Comparison of ENCODE assay signal across 12 cellular contexts in the genomic region with DNA sequence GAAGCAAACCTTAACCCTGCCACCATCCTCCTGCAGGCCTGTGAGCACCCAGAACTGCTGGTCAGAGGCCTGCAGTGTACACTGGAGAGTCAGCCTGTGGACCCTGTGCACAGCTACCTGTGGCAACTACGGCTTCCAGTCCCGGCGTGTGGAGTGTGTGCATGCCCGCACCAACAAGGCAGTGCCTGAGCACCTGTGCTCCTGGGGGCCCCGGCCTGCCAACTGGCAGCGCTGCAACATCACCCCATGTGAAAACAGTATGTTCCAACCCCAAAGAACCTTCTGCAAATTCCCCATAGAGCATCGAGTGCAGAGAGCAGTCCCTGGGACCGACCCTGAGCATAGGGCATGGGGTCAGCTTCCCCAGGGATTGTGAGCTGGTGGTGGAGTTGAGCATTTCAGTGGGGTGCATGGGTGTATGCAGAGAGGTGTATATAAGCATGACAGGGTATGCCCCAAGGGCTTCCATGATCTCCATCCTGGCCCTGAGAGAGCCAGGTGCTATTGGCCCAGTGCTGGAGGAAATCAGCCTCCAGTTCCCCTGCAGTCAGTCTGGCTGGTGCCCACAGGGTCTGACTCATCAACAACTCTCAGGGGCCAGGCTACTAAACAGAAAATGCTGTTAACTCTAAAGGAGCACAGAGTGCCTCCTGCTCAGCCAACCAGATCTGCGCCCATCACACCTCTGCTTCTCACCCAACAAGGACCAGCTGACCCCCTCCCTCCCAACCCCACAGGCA.
DNase-seq lines count a peak whose midpoint lies in the region; ATAC-seq and TF ChIP-seq lines count a peak whose summit lies in the region.
"Had no signal": no experiment of that assay in that cellular context is flagged by ENCODE, and none has a peak within 500 bp of the region (broad histone marks: within the 10 kb centered on the region; RNA-seq: fewer than 3 reads in every experiment).

No MANE protein-coding gene starts in this region.

- peak; percentile 41 for DNase-seq in 8988T
- no peak for DNase-seq in RWPE2 (ENCODE audit: low spot score)
- DNase-seq in foreskin keratinocyte = peak in 1 of 2 donors; percentile 39
- no peak for DNase-seq in suprapubic skin (ENCODE audit: low spot score in 2 of 2)
- no peak for DNase-seq in NOMO-1 treated with dmso at 0.1 percent for 144 hours (lab: John Stamatoyannopoulos, UW; ENCODE audit: unreplicated experiment)
- no peak for DNase-seq in T-helper 2 cell treated with Interferon-gamma antibody and Interleukin-4, amounts not matched to agents 5 μg/mL and 100 μg/mL, for 36 hours (ENCODE audit: low spot score)
- no peak for DNase-seq in amniotic stem cell (lab: John Stamatoyannopoulos, UW)
- DNase-seq: MM.1S; stimulated activated CD4-positive, alpha-beta T cell treated with anti-CD3 and anti-CD28 coated beads, Interleukin-4, amount 100 ng/mL, for 1 hour had no signal

- H3K27ac Mint-ChIP-seq in T-helper 2 cell treated with Interferon-gamma antibody and Interleukin-4, amounts not matched to agents 5 μg/mL and 100 μg/mL, for 36 hours = no peak overlapping the region

- WGBS in suprapubic skin = 66% methylated on average over 5 of the region's 9 CpGs

- H3K27me3 Mint-ChIP-seq in T-helper 2 cell treated with Interferon-gamma antibody and Interleukin-4, amounts not matched to agents 5 μg/mL and 100 μg/mL, for 36 hours (ENCODE audit: low read depth) = no peaks in the 10 kb centered on the region

- H3K27me3 ChIP-seq in RWPE2 (ENCODE audit: insufficient read depth, poor library complexity, severe bottlenecking) = no peaks in the 10 kb centered on the region
- H3K27me3 ChIP-seq in foreskin keratinocyte = no peaks in the 10 kb centered on the region
- H3K27me3 ChIP-seq in suprapubic skin = no peaks in the 10 kb centered on the region
- H3K27me3 ChIP-seq: tibial nerve had no signal

- H3K36me3 ChIP-seq in RWPE2 (ENCODE audit: low read depth) (no peaks in the 10 kb centered on the region), suprapubic skin (no peaks in the 10 kb centered on the region)
- H3K36me3 ChIP-seq: tibial nerve had no signal

- TF ChIP-seq EP300 in suprapubic skin (IDR thresholded peaks at IDR 0.05) = no peak

- no peak overlapping the region for H3K4me3 Mint-ChIP-seq in T-helper 2 cell treated with Interferon-gamma antibody and Interleukin-4, amounts not matched to agents 5 μg/mL and 100 μg/mL, for 36 hours
- H3K4me3 Mint-ChIP-seq: neural crest cell had no signal

- no peaks in the 10 kb centered on the region for H3K36me3 Mint-ChIP-seq in T-helper 2 cell treated with Interferon-gamma antibody and Interleukin-4, amounts not matched to agents 5 μg/mL and 100 μg/mL, for 36 hours (ENCODE audit: low read depth)

- H3K9me3 Mint-ChIP-seq in T-helper 2 cell treated with Interferon-gamma antibody and Interleukin-4, amounts not matched to agents 5 μg/mL and 100 μg/mL, for 36 hours = peaks cover 8% of the 10 kb centered on the region

- no peak overlapping the region for H3K4me3 ChIP-seq in RWPE2 (ENCODE audit: severe bottlenecking)
- no peak overlapping the region for H3K4me3 ChIP-seq in suprapubic skin
- H3K4me3 ChIP-seq: tibial nerve had no signal

- peak; percentile 47 for ATAC-seq in GM21717 (IDR thresholded peaks at IDR 0.05; ENCODE audit: unreplicated experiment)
- peak; percentile 62; the same call in 2 of the 3 replicates for ATAC-seq in RWPE2 (ENCODE audit: low read depth)
- ATAC-seq in foreskin keratinocyte = peak; percentile 85

- TF ChIP-seq CTCF in RWPE2 (IDR thresholded peaks at IDR 0.05; ENCODE audit: poor library complexity, severe bottlenecking) = no peak
- no peak for TF ChIP-seq CTCF in foreskin keratinocyte (conservative IDR thresholded peaks at IDR 0.05)
- no peak for TF ChIP-seq CTCF in suprapubic skin (IDR thresholded peaks at IDR 0.05)

- H3K9me3 ChIP-seq in RWPE2 (ENCODE audit: severe bottlenecking) (no peaks in the 10 kb centered on the region), suprapubic skin (no peaks in the 10 kb centered on the region)

- no peak overlapping the region for H3K27ac ChIP-seq in RWPE2 (ENCODE audit: poor library complexity, severe bottlenecking)
- no peak overlapping the region for H3K27ac ChIP-seq in foreskin keratinocyte
- no peak overlapping the region for H3K27ac ChIP-seq in suprapubic skin
- H3K27ac ChIP-seq: tibial nerve had no signal

- no peak for TF ChIP-seq POLR2A in suprapubic skin (IDR thresholded peaks at IDR 0.05)

- no peaks in the 10 kb centered on the region for H3K4me1 Mint-ChIP-seq in T-helper 2 cell treated with Interferon-gamma antibody and Interleukin-4, amounts not matched to agents 5 μg/mL and 100 μg/mL, for 36 hours (ENCODE audit: low read depth)

- H3K4me1 ChIP-seq in RWPE2 (ENCODE audit: insufficient read depth, poor library complexity, severe bottlenecking) = no peaks in the 10 kb centered on the region
- no peaks in the 10 kb centered on the region for H3K4me1 ChIP-seq in foreskin keratinocyte
- H3K4me1 ChIP-seq in suprapubic skin = no peaks in the 10 kb centered on the region
